In the genomic region with DNA sequence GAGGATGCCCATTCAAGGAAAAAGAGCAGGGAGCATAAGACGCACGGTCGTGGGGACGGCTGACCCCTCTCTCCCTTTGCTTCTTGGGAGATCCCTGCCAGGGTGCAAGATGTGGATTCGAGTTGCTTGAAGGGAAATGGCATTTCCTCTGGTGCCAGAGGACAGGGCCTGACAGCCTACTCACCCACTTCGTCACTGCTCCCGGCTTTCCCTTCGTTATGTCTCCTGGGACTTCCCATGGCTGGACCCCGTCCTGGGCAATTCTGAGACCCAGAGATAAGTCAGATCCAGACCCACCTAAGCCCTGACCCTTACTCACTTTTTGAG, we compare ENCODE assay signal across 1 cellular context.
TF ChIP-seq lines count a peak whose summit lies in the region.

No MANE protein-coding gene starts in this region.

TF ChIP-seq in H1, 55 proteins besides CTCF, POLR2A, EP300 and RAD21:
- TF ChIP-seq GTF2F1 (IDR thresholded peaks at IDR 0.05; ENCODE audit: borderline replicate concordance, low read depth, low read length) (no peak), NRF1 (IDR thresholded peaks at IDR 0.05; ENCODE audit: low read depth, low read length) (no peak), SP2 (IDR thresholded peaks at IDR 0.05; ENCODE audit: low read length) (no peak), SIRT6 (IDR thresholded peaks at IDR 0.05; ENCODE audit: low read length) (no peak), RBBP5 (IDR thresholded peaks at IDR 0.05; ENCODE audit: borderline replicate concordance, low read depth, low read length) (no peak), BCL11A (IDR thresholded peaks at IDR 0.05; ENCODE audit: low read depth in 2 of 2, low read length in 2 of 2) (no peak), SIX5 (IDR thresholded peaks at IDR 0.05; ENCODE audit: low read depth, low read length) (no peak)
TF ChIP-seq in H1: peak in this region for 0.
